ENCODE assay signal across 19 cellular contexts in the genomic region with DNA sequence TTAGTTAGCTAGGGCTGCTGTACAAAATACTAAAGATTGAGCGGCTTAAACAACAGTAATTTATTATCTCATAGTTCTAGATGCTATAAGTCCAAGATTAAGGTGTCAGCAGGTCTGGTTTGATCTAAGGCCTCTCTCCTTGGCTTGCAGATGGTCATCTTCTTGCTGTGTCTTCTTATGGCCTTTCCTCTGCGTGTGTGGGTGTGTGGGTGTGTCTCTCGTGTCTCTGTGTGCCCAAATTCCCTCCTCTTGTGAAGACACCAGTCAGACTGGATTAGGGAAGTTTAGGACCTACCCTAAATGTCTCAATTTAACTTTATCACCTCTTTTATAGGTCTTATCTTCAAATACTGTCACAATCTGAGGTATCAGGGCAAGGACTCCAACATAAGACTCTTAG.
"Had no signal": no experiment of that assay in that cellular context is flagged by ENCODE, and none has a peak within 500 bp of the region (broad histone marks: within the 10 kb centered on the region; RNA-seq: fewer than 3 reads in every experiment).

No MANE protein-coding gene starts in this region.

- H3K36me3 Mint-ChIP-seq: stimulated activated effector memory CD8-positive, alpha-beta T cell treated with anti-CD3 and anti-CD28 coated beads, Interleukin-12 subunit alpha, Interleukin-12 subunit beta, amount 100 ng/mL, for 72 hours had no signal

- H3K9me3 ChIP-seq: lower lobe of right lung, ovary had no signal

- H3K27me3 ChIP-seq: ascending aorta, breast epithelium, ovary had no signal

- DNase-seq: activated CD4-positive, alpha-beta T cell treated with anti-CD3 and anti-CD28 coated beads, Interleukin-2, amount 50 U/mL, for 1 hour; activated CD4-positive, CD25-positive, alpha-beta regulatory T cell; activated CD8-positive, alpha-beta memory T cell treated with anti-CD3 and anti-CD28 coated beads for 24 hours; cerebellar nuclear complex; effector CD8-positive, alpha-beta T cell; foreskin melanocyte; head of caudate nucleus; immature natural killer cell; lower lobe of right lung; naive B cell; ovary; stimulated activated CD4-positive, alpha-beta T cell treated with anti-CD3 and anti-CD28 coated beads, Interleukin-12 subunit alpha, Interleukin-12 subunit beta, amount 100 ng/mL, for 4 hours; stimulated activated CD4-positive, alpha-beta T cell treated with anti-CD3 and anti-CD28 coated beads, Interleukin-2, amount 100 ng/mL, for 24 hours had no signal

- H3K27me3 Mint-ChIP-seq: naive B cell had no signal

- H3K36me3 ChIP-seq: ascending aorta, breast epithelium, lower lobe of right lung, ovary, thoracic aorta had no signal

- H3K4me3 ChIP-seq: ascending aorta, breast epithelium, lower lobe of right lung, ovary, thoracic aorta had no signal

- FAIRE-seq: endothelial cell of umbilical vein had no signal

- H3K27ac ChIP-seq: ascending aorta, breast epithelium, lower lobe of right lung, ovary, thoracic aorta had no signal

- H3K4me3 Mint-ChIP-seq: activated T-helper 1 cell treated with anti-CD3 and anti-CD28 coated beads, Interleukin-12 subunit alpha, Interleukin-12 subunit beta, Interleukin-2, Interleukin-4 antibody, amounts not matched to agents 30 ng/mL and 10 ng/mL and 1 ng/mL, durations not matched to agents 14 hours and 24 hours and 36 hours; immature natural killer cell; naive B cell; stimulated activated effector memory CD8-positive, alpha-beta T cell treated with anti-CD3 and anti-CD28 coated beads, Interleukin-12 subunit alpha, Interleukin-12 subunit beta, amount 100 ng/mL, for 72 hours had no signal

- ATAC-seq: stimulated activated effector memory CD8-positive, alpha-beta T cell treated with anti-CD3 and anti-CD28 coated beads, Interleukin-12 subunit alpha, Interleukin-12 subunit beta, amount 100 ng/mL, for 72 hours had no signal

- H3K4me1 ChIP-seq: ascending aorta, breast epithelium had no signal

- H3K27ac Mint-ChIP-seq: activated T-helper 1 cell treated with anti-CD3 and anti-CD28 coated beads, Interleukin-12 subunit alpha, Interleukin-12 subunit beta, Interleukin-2, Interleukin-4 antibody, amounts not matched to agents 30 ng/mL and 10 ng/mL and 1 ng/mL, durations not matched to agents 14 hours and 24 hours and 36 hours; stimulated activated effector memory CD8-positive, alpha-beta T cell treated with anti-CD3 and anti-CD28 coated beads, Interleukin-12 subunit alpha, Interleukin-12 subunit beta, amount 100 ng/mL, for 72 hours had no signal
